In the genomic region with DNA sequence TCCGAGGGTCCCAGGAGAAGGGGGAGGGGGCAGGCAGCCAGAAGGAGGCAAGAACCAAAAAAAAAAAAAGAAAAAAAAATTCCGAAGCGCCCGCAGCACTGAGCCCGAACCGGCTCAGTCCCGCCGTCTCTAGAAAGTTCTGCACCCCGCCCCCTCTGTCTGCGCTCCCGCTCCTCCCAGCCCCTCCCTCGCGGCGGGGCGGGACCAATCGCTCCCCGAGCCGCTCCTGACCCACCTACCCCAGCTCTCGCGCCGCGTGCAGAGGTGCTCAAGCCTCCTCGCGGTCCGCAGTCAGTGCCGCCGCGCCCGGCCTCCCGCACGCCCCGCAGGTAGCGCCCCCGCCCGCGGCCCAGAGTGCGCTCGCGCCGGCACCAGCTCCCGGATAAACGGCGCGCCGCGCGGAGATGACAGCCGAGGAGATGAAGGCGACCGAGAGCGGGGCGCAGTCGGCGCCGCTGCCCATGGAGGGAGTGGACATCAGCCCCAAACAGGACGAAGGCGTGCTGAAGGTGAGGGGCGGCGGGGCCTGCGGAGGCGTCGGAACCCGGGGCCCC, we compare ENCODE assay signal across 8 cellular contexts. TPM values are rescaled to one million over a fixed set of nuclear protein-coding genes. Genes with fewer than 3 reads are reported as not detected.
DNase-seq lines count a peak whose midpoint lies in the region; ATAC-seq, FAIRE-seq and TF ChIP-seq lines count a peak whose summit lies in the region.

A gene with protein sequence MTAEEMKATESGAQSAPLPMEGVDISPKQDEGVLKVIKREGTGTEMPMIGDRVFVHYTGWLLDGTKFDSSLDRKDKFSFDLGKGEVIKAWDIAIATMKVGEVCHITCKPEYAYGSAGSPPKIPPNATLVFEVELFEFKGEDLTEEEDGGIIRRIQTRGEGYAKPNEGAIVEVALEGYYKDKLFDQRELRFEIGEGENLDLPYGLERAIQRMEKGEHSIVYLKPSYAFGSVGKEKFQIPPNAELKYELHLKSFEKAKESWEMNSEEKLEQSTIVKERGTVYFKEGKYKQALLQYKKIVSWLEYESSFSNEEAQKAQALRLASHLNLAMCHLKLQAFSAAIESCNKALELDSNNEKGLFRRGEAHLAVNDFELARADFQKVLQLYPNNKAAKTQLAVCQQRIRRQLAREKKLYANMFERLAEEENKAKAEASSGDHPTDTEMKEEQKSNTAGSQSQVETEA (plus strand): TSS at position 235 of the 554 bp plus-strand sequence. CDS start 170 bp downstream, at position 405.

- TF ChIP-seq POLR2A in endothelial cell of umbilical vein (IDR thresholded peaks at IDR 0.05; ENCODE audit: low read depth, low read length), result peak; percentile 76

- peak; percentile 69 for ATAC-seq in GM21367 (IDR thresholded peaks at IDR 0.05; ENCODE audit: unreplicated experiment)

- peaks cover 27% of the 10 kb centered on the region for H3K4me1 ChIP-seq in NT2/D1 (ENCODE audit: insufficient read depth, insufficient read length)
- H3K4me1 ChIP-seq in endothelial cell of umbilical vein (ENCODE audit: control insufficient read depth, extremely low read depth, insufficient read depth, low read length), result peaks cover 23% of the 10 kb centered on the region
- peaks cover 18% of the 10 kb centered on the region for H3K4me1 ChIP-seq in mononuclear cell (ENCODE audit: insufficient read depth, low read length)

- BruUV-seq in endothelial cell of umbilical vein (replicated peaks; lab: Mats Ljungman, UMichigan), result no TSS peak

- H3K4me3 ChIP-seq in NT2/D1 (ENCODE audit: insufficient read length, low read depth), result peak within 1 kb of the TSS; percentile 96
- H3K4me3 ChIP-seq in endothelial cell of umbilical vein (replicated peaks in 1 of 3; ENCODE audit: insufficient read depth in 1 of 3, low read depth in 1 of 3, low read length in 3 of 3), result peak within 1 kb of the TSS; percentile 69 to 93 (median 73)
- peak within 1 kb of the TSS; percentile 59 for H3K4me3 ChIP-seq in mononuclear cell (ENCODE audit: low read length)

- H4K20me1 ChIP-seq in endothelial cell of umbilical vein (replicated peaks; ENCODE audit: control insufficient read depth, extremely low read depth, insufficient read depth, low read length), result no peaks in the 10 kb centered on the region

- H3K9me3 ChIP-seq in NT2/D1 (ENCODE audit: insufficient read depth, low read length), result no peaks in the 10 kb centered on the region
- H3K9me3 ChIP-seq in endothelial cell of umbilical vein (replicated peaks; ENCODE audit: control insufficient read depth, insufficient read depth, low read length), result no peaks in the 10 kb centered on the region
- H3K9me3 ChIP-seq in mononuclear cell (ENCODE audit: low read depth, low read length), result no peaks in the 10 kb centered on the region

- no peaks in the 10 kb centered on the region for H3K9me1 ChIP-seq in endothelial cell of umbilical vein (replicated peaks; ENCODE audit: control insufficient read depth, extremely low read depth, insufficient read depth, low read length)

- POLR2A ChIA-PET in endothelial cell of umbilical vein (lab: Charles Lee), result no interaction called here

- H3K9ac ChIP-seq in NT2/D1 (ENCODE audit: insufficient read length, low read depth) (peak within 1 kb of the TSS; percentile 97), endothelial cell of umbilical vein (replicated peaks; ENCODE audit: extremely low read depth, insufficient read depth, low read length) (peak within 1 kb of the TSS; percentile 63)

- H2AFZ ChIP-seq in endothelial cell of umbilical vein (ENCODE audit: low read depth, low read length), result peak within 1 kb of the TSS; percentile 71

- H3K79me2 ChIP-seq in endothelial cell of umbilical vein (ENCODE audit: control insufficient read depth, insufficient read depth, low read length), result peaks cover 25% of the 10 kb centered on the region

- intact Hi-C loops in endothelial cell of umbilical vein (cut with micrococcal nuclease), result loop anchor here (2.0 kb wide), 1 partner anchor 242 kb away; no protein-coding TSS in a partner anchor

- dilution Hi-C loops in endothelial cell of umbilical vein (cut with MboI; ENCODE audit: extremely low pct_ligation_motif_present, low sequenced_read_pairs), result no loop called here

- H3K36me3 ChIP-seq in NT2/D1 (ENCODE audit: insufficient read depth, insufficient read length, low read length) (peaks cover 41% of the 10 kb centered on the region), endothelial cell of umbilical vein (ENCODE audit: control insufficient read depth in 2 of 2, extremely low read depth in 1 of 2, insufficient read depth in 2 of 2, low read length in 2 of 2) (peaks cover 12 to 13% of the 10 kb centered on the region in 2 experiments)

- H3K4me2 ChIP-seq in endothelial cell of umbilical vein (ENCODE audit: insufficient read depth, low read length), result peak within 1 kb of the TSS; percentile 91

- CTCF ChIA-PET in endothelial cell of umbilical vein (lab: Charles Lee), result interaction anchor here (1.2 to 3.1 kb wide), 4 partner anchors 11 to 246 kb away, joined by 3 to 31 read pairs (median 7); a partner anchor contains a TSS

- H3K27me3 ChIP-seq in NT2/D1 (ENCODE audit: insufficient read depth, insufficient read length) (no peaks in the 10 kb centered on the region), endothelial cell of umbilical vein (ENCODE audit: control insufficient read depth in 2 of 2, insufficient read depth in 2 of 2, low read length in 2 of 2) (peaks cover 5 to 7% of the 10 kb centered on the region in 2 experiments), mononuclear cell (ENCODE audit: insufficient read depth, low read length) (peaks cover 4% of the 10 kb centered on the region)

- H3K27ac ChIP-seq in endothelial cell of umbilical vein (ENCODE audit: insufficient read depth, low read depth, low read length), result peak within 1 kb of the TSS; percentile 1

- TF ChIP-seq CTCF in endothelial cell of umbilical vein (IDR thresholded peaks at IDR 0.05; ENCODE audit: extremely low read depth in 1 of 2, insufficient read depth in 1 of 2, low read depth in 1 of 2, low read length in 2 of 2), result no peak

- peak; percentile 94 for FAIRE-seq in endothelial cell of umbilical vein (lab: Jason Lieb, UNC)

- peak; percentile 95 for DNase-seq in D341Med (ENCODE audit: low spot score)
- peak; percentile 66 for DNase-seq in HT1080 (ENCODE audit: low read depth)
- peak; percentile 97 for DNase-seq in NT2/D1 (ENCODE audit: low read depth, low spot score)
- peak; percentile 85 for DNase-seq in activated T-cell treated with anti-CD3 and anti-CD28 coated beads for 1 hour (ENCODE audit: low read depth)
- DNase-seq in endothelial cell of umbilical vein (ENCODE audit: low read depth, low spot score), result peak; percentile 82
- peak; percentile 78 to 79 for DNase-seq in stimulated activated CD8-positive, alpha-beta memory T cell treated with anti-CD3 and anti-CD28 coated beads, Interleukin-4, amount 100 ng/mL, for 1 hour (ENCODE audit: low read depth in 2 of 2, low spot score in 1 of 2)

TF ChIP-seq in endothelial cell of umbilical vein, 7 proteins besides CTCF, POLR2A, EP300 and RAD21:
- TF ChIP-seq EZH2 (IDR thresholded peaks at IDR 0.05; ENCODE audit: borderline replicate concordance, low read depth, low read length, severe bottlenecking) (no peak), POLR2AphosphoS5 (IDR thresholded peaks at IDR 0.05; ENCODE audit: insufficient read depth, low read depth, low read length) (peak; percentile 71), JUN (IDR thresholded peaks at IDR 0.05; ENCODE audit: borderline replicate concordance, insufficient read depth, insufficient read length, low read depth) (no peak), GATA2 (IDR thresholded peaks at IDR 0.05; ENCODE audit: insufficient read depth, insufficient read length, low read depth, low read length) (no peak), MYC (IDR thresholded peaks at IDR 0.05; ENCODE audit: low read depth, low read length) (peak; percentile 42), FOS (IDR thresholded peaks at IDR 0.05; ENCODE audit: borderline replicate concordance, insufficient read depth, low read length) (no peak)
- TF ChIP-seq, protein P1, sequence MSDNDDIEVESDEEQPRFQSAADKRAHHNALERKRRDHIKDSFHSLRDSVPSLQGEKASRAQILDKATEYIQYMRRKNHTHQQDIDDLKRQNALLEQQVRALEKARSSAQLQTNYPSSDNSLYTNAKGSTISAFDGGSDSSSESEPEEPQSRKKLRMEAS (IDR thresholded peaks at IDR 0.05; ENCODE audit: insufficient read depth, insufficient read length), result no peak

RNA-seq across cellular contexts. Expression of the gene that starts here (rescaled TPM):
- total RNA-seq in HT1080 (2014; rRNA removed; shearing (Covaris generic)), result 74.5 and 77.2 TPM in 2 replicates
- polyA plus RNA-seq in HT1080 (2015; cell fraction: cytosol; rRNA removed), result 41.4 and 42.9 TPM in 2 replicates
- 54.8 and 57.1 TPM in 2 replicates for polyA plus RNA-seq in HT1080 (2015; cell fraction: nucleus; rRNA removed)
- total RNA-seq in endothelial cell of umbilical vein (74.1 and 85.6 TPM in 2 replicates), mononuclear cell (11.0 TPM)
- polyA plus RNA-seq in endothelial cell of umbilical vein, result 26.5 and 31.0 TPM in 2 replicates
- polyA plus RNA-seq in endothelial cell of umbilical vein (2011; cell fraction: cytosol; rRNA removed), result 42.4 and 48.7 TPM in 2 replicates
- polyA plus RNA-seq in endothelial cell of umbilical vein (2011; cell fraction: nucleus; rRNA removed), result 51.9 and 53.9 TPM in 2 replicates
- polyA plus RNA-seq in endothelial cell of umbilical vein (2012), result 76.5 and 84.5 TPM in 2 replicates
- polyA minus RNA-seq in endothelial cell of umbilical vein, result 37.4 and 42.8 TPM in 2 replicates
- polyA minus RNA-seq in endothelial cell of umbilical vein (2011; cell fraction: cytosol; rRNA and poly(A)+ RNA removed), result 69.3 TPM
- 14.3 and 17.3 TPM in 2 replicates for polyA minus RNA-seq in endothelial cell of umbilical vein (2011; cell fraction: nucleus; rRNA and poly(A)+ RNA removed)

Comparison
In these comparisons a context has a peak if more than half of its experiments do, and no peak if none do; other contexts are left out.
1. Peak in every context shown above with its lines: DNase-seq, ATAC-seq, H3K4me3 ChIP-seq and H3K27ac ChIP-seq.